In the genomic region with DNA sequence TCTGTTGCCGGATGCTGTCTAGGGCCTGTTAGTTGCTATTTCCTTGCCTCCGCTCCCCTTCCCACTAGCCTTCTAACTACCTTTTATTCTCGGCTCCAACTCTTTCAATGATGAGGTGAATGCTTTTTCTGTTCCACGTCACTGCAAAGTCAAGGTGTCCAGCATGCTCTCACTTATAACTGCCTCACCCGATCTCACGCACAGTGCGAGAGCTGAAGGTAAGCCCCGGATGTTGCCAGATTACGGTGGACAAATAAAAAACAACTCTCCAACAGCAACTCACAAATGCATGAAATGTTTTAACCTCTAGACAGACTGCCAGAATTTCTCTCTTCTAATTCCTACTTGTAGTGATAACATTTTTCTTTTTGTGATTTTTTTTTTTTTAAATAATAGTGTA, we compare ENCODE assay signal across 21 cellular contexts.
"Had no signal": no experiment of that assay in that cellular context is flagged by ENCODE, and none has a peak within 500 bp of the region (broad histone marks: within the 10 kb centered on the region; RNA-seq: fewer than 3 reads in every experiment).

No MANE protein-coding gene starts in this region.

- H3K9me3 ChIP-seq: mucosa of descending colon, transverse colon, uterus had no signal

- H3K36me3 Mint-ChIP-seq: activated naive CD8-positive, alpha-beta T cell treated with anti-CD3 and anti-CD28 coated beads, Interleukin-2, amount 10 ng/mL, durations not matched to agents 7 days and 5 days; stimulated activated effector memory CD8-positive, alpha-beta T cell treated with anti-CD3 and anti-CD28 coated beads, Interleukin-12 subunit alpha, Interleukin-12 subunit beta, amount 100 ng/mL, for 72 hours had no signal

- H3K9me3 Mint-ChIP-seq: activated CD4-positive, alpha-beta memory T cell treated with anti-CD3 and anti-CD28 coated beads, Interleukin-2, amount 10 ng/mL, durations not matched to agents 7 days and 5 days; activated naive CD4-positive, alpha-beta T cell treated with anti-CD3 and anti-CD28 coated beads for 36 hours; activated naive CD8-positive, alpha-beta T cell treated with anti-CD3 and anti-CD28 coated beads, Interleukin-2, amount 10 ng/mL, durations not matched to agents 7 days and 5 days; activated T-cell treated with anti-CD3 and anti-CD28 coated beads, Interleukin-2, amount 50 U/mL, for 72 hours; stimulated activated effector memory CD8-positive, alpha-beta T cell treated with anti-CD3 and anti-CD28 coated beads, Interleukin-12 subunit alpha, Interleukin-12 subunit beta, amount 100 ng/mL, for 72 hours; stimulated activated naive CD8-positive, alpha-beta T cell treated with anti-CD3 and anti-CD28 coated beads, Interleukin-15, amount 100 ng/mL, for 72 hours had no signal

- H3K27me3 Mint-ChIP-seq: stimulated activated naive CD8-positive, alpha-beta T cell treated with anti-CD3 and anti-CD28 coated beads, Interleukin-15, amount 100 ng/mL, for 72 hours had no signal

- H3K4me1 ChIP-seq: uterus had no signal

- H3K4me1 Mint-ChIP-seq: stimulated activated effector memory CD8-positive, alpha-beta T cell treated with anti-CD3 and anti-CD28 coated beads, Interleukin-12 subunit alpha, Interleukin-12 subunit beta, amount 100 ng/mL, for 72 hours had no signal

- H3K4me3 ChIP-seq: cardiac muscle cell, mucosa of descending colon, transverse colon, uterus had no signal

- ATAC-seq: activated T-cell treated with anti-CD3 and anti-CD28 coated beads, Interleukin-2, amount 50 U/mL, for 72 hours; mucosa of descending colon; sciatic nerve; stimulated activated effector memory CD8-positive, alpha-beta T cell treated with anti-CD3 and anti-CD28 coated beads, Interleukin-12 subunit alpha, Interleukin-12 subunit beta, amount 100 ng/mL, for 72 hours; stimulated activated naive CD8-positive, alpha-beta T cell treated with anti-CD3 and anti-CD28 coated beads, Interleukin-15, amount 100 ng/mL, for 72 hours had no signal

- H3K4me3 Mint-ChIP-seq: activated CD4-positive, alpha-beta memory T cell treated with anti-CD3 and anti-CD28 coated beads, Interleukin-2, amount 10 ng/mL, durations not matched to agents 7 days and 5 days; activated naive CD4-positive, alpha-beta T cell treated with anti-CD3 and anti-CD28 coated beads for 36 hours; activated naive CD8-positive, alpha-beta T cell treated with anti-CD3 and anti-CD28 coated beads, Interleukin-2, amount 10 ng/mL, durations not matched to agents 7 days and 5 days; activated T-cell treated with anti-CD3 and anti-CD28 coated beads, Interleukin-2, amount 50 U/mL, for 72 hours; stimulated activated effector memory CD8-positive, alpha-beta T cell treated with anti-CD3 and anti-CD28 coated beads, Interleukin-12 subunit alpha, Interleukin-12 subunit beta, amount 100 ng/mL, for 72 hours; stimulated activated naive CD8-positive, alpha-beta T cell treated with anti-CD3 and anti-CD28 coated beads, Interleukin-15, amount 100 ng/mL, for 72 hours had no signal

- H3K36me3 ChIP-seq: cardiac muscle cell, uterus had no signal

- H3K27me3 ChIP-seq: cardiac muscle cell, transverse colon, uterus had no signal

- H3K27ac Mint-ChIP-seq: activated CD4-positive, alpha-beta memory T cell treated with anti-CD3 and anti-CD28 coated beads, Interleukin-2, amount 10 ng/mL, durations not matched to agents 7 days and 5 days; activated naive CD4-positive, alpha-beta T cell treated with anti-CD3 and anti-CD28 coated beads for 36 hours; activated naive CD8-positive, alpha-beta T cell treated with anti-CD3 and anti-CD28 coated beads, Interleukin-2, amount 10 ng/mL, durations not matched to agents 7 days and 5 days; activated T-cell treated with anti-CD3 and anti-CD28 coated beads, Interleukin-2, amount 50 U/mL, for 72 hours; stimulated activated effector memory CD8-positive, alpha-beta T cell treated with anti-CD3 and anti-CD28 coated beads, Interleukin-12 subunit alpha, Interleukin-12 subunit beta, amount 100 ng/mL, for 72 hours; stimulated activated naive CD8-positive, alpha-beta T cell treated with anti-CD3 and anti-CD28 coated beads, Interleukin-15, amount 100 ng/mL, for 72 hours had no signal

- H3K27ac ChIP-seq: cardiac muscle cell, epithelial cell of prostate, transverse colon, uterus had no signal

- DNase-seq: activated CD4-positive, alpha-beta memory T cell treated with anti-CD3 and anti-CD28 coated beads, Interleukin-2, amount 10 ng/mL, durations not matched to agents 7 days and 5 days; activated CD4-positive, alpha-beta T cell treated with anti-CD3 and anti-CD28 coated beads for 48 hours; activated effector memory CD4-positive, alpha-beta T cell treated with Interleukin-2 at 50 U/mL for 16 hours; activated naive CD4-positive, alpha-beta T cell treated with anti-CD3 and anti-CD28 coated beads for 36 hours; activated naive CD8-positive, alpha-beta T cell treated with anti-CD3 and anti-CD28 coated beads, Interleukin-2, amount 10 ng/mL, durations not matched to agents 7 days and 5 days; activated T-cell treated with anti-CD3 and anti-CD28 coated beads, Interleukin-2, amount 50 U/mL, for 72 hours; amniotic stem cell; cortex of kidney; left colon; mesenchymal stem cell; mucosa of descending colon; occipital lobe; small intestine; stimulated activated CD4-positive, alpha-beta T cell treated with anti-CD3 and anti-CD28 coated beads, Interleukin-2, amount 100 ng/mL, for 24 hours; stimulated activated naive CD8-positive, alpha-beta T cell treated with anti-CD3 and anti-CD28 coated beads, Interleukin-15, amount 100 ng/mL, for 72 hours; transverse colon; uterus had no signal
